Comparison of ENCODE assay signal across 8 cellular contexts in the genomic region with DNA sequence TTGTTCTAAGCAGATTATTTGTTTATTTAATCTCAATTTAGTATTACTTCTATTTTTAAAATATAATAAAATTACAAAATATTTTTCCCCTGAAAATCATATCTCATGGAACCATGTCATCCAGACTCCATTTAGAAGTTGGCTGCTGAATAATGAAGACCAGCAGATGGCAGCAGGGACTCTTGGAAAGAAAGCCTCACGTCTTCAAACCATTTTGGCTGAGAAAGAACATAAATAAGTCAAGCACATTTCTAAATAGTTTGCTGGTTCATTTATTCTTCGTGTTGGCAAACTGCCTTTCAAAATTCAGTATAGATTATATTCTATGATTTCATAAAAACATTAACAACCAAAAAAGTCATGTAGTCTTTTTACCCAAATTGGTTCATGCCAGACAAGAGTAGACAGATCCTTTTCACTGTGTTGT.
DNase-seq lines count a peak whose midpoint lies in the region; ATAC-seq, FAIRE-seq and TF ChIP-seq lines count a peak whose summit lies in the region.

No MANE protein-coding gene starts in this region.

- no peak overlapping the region for H2AFZ ChIP-seq in astrocyte (ENCODE audit: low read depth, low read length)

- TF ChIP-seq CTCF in astrocyte (IDR thresholded peaks at IDR 0.05; ENCODE audit: insufficient read depth, low read depth, low read length) (peak; percentile 75), spleen (IDR thresholded peaks at IDR 0.05 in 8 of 11, conservative IDR thresholded peaks at IDR 0.05 in 3 of 11) (peak; percentile 13 to 77 (median 61))

- H3K36me3 Mint-ChIP-seq in astrocyte (ENCODE audit: low read depth, unreplicated experiment), result no peaks in the 10 kb centered on the region

- no peak overlapping the region for H3K27ac ChIP-seq in astrocyte (ENCODE audit: low read depth, low read length)
- H3K27ac ChIP-seq in spleen, result no peak overlapping the region

- TF ChIP-seq POLR2A in spleen (IDR thresholded peaks at IDR 0.05), result no peak

- DNase-seq in DMS 273 (lab: John Stamatoyannopoulos, UW; ENCODE audit: unreplicated experiment) (peak; percentile 77), HCEC 1CT (peak; percentile 64), NCI-H526 treated with DMSO at 0.1 percent for 48 hours (lab: John Stamatoyannopoulos, UW) (peak; percentile 17), astrocyte (ENCODE audit: low read depth) (peak; percentile 23), hippocampal formation (lab: John Stamatoyannopoulos, UW) (peak; percentile 48 to 77), spleen (no peak)

- no peak overlapping the region for H3K9ac ChIP-seq in astrocyte (ENCODE audit: low read length)

- no peaks in the 10 kb centered on the region for H4K20me1 ChIP-seq in astrocyte (ENCODE audit: insufficient read depth, low read length)

- intact Hi-C loops in spleen (cut with DNase I; ENCODE audit: low total_unique reads), result loop anchor here (10.0 kb wide), 2 partner anchors 205 to 325 kb away; no protein-coding TSS in a partner anchor

- ATAC-seq in HG03159 (IDR thresholded peaks at IDR 0.05; ENCODE audit: unreplicated experiment) (no peak), HG03135 (IDR thresholded peaks at IDR 0.05; ENCODE audit: unreplicated experiment) (no peak)

- WGBS in spleen, 5 donors, result 1 to 6% (median 4%) methylated on average over 2 of the region's 2 CpGs

- H3K9me3 Mint-ChIP-seq in astrocyte (ENCODE audit: unreplicated experiment), result peaks cover 2% of the 10 kb centered on the region

- peaks cover 9% of the 10 kb centered on the region for H3K4me1 Mint-ChIP-seq in astrocyte (ENCODE audit: low read depth, unreplicated experiment)

- H3K4me2 ChIP-seq in astrocyte (ENCODE audit: low read length), result no peak overlapping the region

- no peaks in the 10 kb centered on the region for H3K27me3 Mint-ChIP-seq in astrocyte (ENCODE audit: low read depth, unreplicated experiment)

- H3K4me3 ChIP-seq in astrocyte (ENCODE audit: insufficient read depth, low read depth, low read length), result no peak overlapping the region
- H3K4me3 ChIP-seq in spleen, result no peak overlapping the region

- no peaks in the 10 kb centered on the region for H3K4me1 ChIP-seq in astrocyte (ENCODE audit: insufficient read depth, low read length)
- peaks cover 0 to 7% (median 3%) of the 10 kb centered on the region in 6 donors for H3K4me1 ChIP-seq in spleen

- H3K79me2 ChIP-seq in astrocyte (ENCODE audit: insufficient read depth, low read length), result no peaks in the 10 kb centered on the region

- H3K27ac Mint-ChIP-seq in astrocyte (ENCODE audit: unreplicated experiment), result no peak overlapping the region

- H3K36me3 ChIP-seq in astrocyte (ENCODE audit: insufficient read depth, low read length) (no peaks in the 10 kb centered on the region), spleen (no peaks in the 10 kb centered on the region)

- no peak for FAIRE-seq in astrocyte (lab: Jason Lieb, UNC)

- H3K9me3 ChIP-seq in astrocyte (ENCODE audit: insufficient read depth, low read depth, low read length), result no peaks in the 10 kb centered on the region
- H3K9me3 ChIP-seq in spleen, result no peaks in the 10 kb centered on the region

- H3K27me3 ChIP-seq in astrocyte (ENCODE audit: insufficient read depth, low read length) (no peaks in the 10 kb centered on the region), spleen (replicated peaks in 1 of 7) (no peaks in the 10 kb centered on the region)

- no peak overlapping the region for H3K4me3 Mint-ChIP-seq in astrocyte (ENCODE audit: unreplicated experiment)
